9 cellular contexts compared by ENCODE assay signal in the genomic region with DNA sequence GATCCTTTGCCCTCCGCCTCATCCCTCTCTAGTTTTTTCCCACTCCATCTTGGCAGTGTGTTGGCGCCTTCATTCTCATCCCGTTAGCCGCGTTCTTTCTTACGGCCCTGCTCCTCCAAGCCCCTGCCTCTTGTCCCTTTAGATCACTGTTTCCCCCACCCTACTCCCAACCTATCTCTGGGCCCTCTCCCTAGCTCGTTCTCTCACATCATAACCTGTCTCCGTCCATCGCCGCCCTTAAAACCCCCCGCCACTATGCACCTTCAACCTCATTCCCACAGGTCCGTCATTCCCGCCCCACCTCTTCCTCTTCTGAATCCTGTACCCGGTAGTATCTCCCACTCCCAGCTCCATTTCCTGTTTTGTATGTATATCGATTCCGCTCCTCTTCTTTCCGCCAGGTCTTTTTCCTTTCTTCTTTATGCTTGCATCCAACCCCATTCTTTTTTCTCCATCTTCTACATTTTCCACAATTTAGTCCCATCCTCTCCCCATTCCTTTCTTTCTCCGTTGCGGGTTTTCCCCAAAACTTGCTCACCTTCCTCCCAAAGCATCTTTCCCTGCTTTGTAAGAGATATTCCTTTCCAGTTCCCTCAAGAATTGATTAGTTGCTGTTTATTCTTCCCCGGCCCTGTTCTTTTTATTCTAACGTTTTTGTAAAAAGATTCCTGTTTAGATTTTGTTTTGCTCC. TPM values are rescaled to one million over a fixed set of nuclear protein-coding genes. Genes with fewer than 3 reads are reported as not detected.
DNase-seq lines count a peak whose midpoint lies in the region; ATAC-seq and TF ChIP-seq lines count a peak whose summit lies in the region.
"Had no signal": no experiment of that assay in that cellular context is flagged by ENCODE, and none has a peak within 500 bp of the region (broad histone marks: within the 10 kb centered on the region; RNA-seq: fewer than 3 reads in every experiment).

No MANE protein-coding gene starts in this region.

- H3K4me3 Mint-ChIP-seq in natural killer cell = no peak overlapping the region
- H3K4me3 Mint-ChIP-seq in activated CD4-positive, alpha-beta T cell treated with anti-CD3 and anti-CD28 coated beads for 36 hours = no peak overlapping the region
- H3K4me3 Mint-ChIP-seq: stimulated activated naive CD8-positive, alpha-beta T cell treated with anti-CD3 and anti-CD28 coated beads, Interleukin-15, Interleukin-2, amounts not matched to agents 100 ng/mL and 50 ng/mL, for 24 hours had no signal

- peak overlapping the region; percentile 83 for H3K4me3 ChIP-seq in lower lobe of right lung

- no peaks in the 10 kb centered on the region for H3K9me3 Mint-ChIP-seq in natural killer cell
- no peaks in the 10 kb centered on the region for H3K9me3 Mint-ChIP-seq in activated CD4-positive, alpha-beta T cell treated with anti-CD3 and anti-CD28 coated beads for 36 hours (ENCODE audit: low read depth)
- H3K9me3 Mint-ChIP-seq: stimulated activated naive CD8-positive, alpha-beta T cell treated with anti-CD3 and anti-CD28 coated beads, Interleukin-15, Interleukin-2, amounts not matched to agents 100 ng/mL and 50 ng/mL, for 24 hours had no signal

- H3K27me3 ChIP-seq in lower lobe of right lung (ENCODE audit: low read depth) = no peaks in the 10 kb centered on the region

- CTCF ChIA-PET in activated CD4-positive, alpha-beta T cell treated with anti-CD3 and anti-CD28 coated beads for 36 hours (lab: Charles Lee) = interaction anchor here (1.0 to 1.7 kb wide), 6 partner anchors 24 to 263 kb away, joined by 3 to 7 read pairs (median 4); no protein-coding TSS in a partner anchor

- DNase-seq in NCI-H510A (lab: John Stamatoyannopoulos, UW) (peak; percentile 86), lower lobe of right lung (no peak), natural killer cell (no peak), UCSD-AML1 (lab: John Stamatoyannopoulos, UW; ENCODE audit: unreplicated experiment) (no peak)
- no peak for DNase-seq in activated CD4-positive, alpha-beta T cell treated with anti-CD3 and anti-CD28 coated beads for 36 hours
- no peak for DNase-seq in stimulated activated CD4-positive, alpha-beta T cell treated with anti-CD3 and anti-CD28 coated beads, Interleukin-2, amount 100 ng/mL, for 24 hours

- intact Hi-C loops in lower lobe of right lung (cut with DNase I) = no loop called here
- intact Hi-C loops in natural killer cell (cut with micrococcal nuclease) = loop anchor here (1.0 kb wide), 4 partner anchors 59 to 242 kb away; partner anchors contain the start of genes MCM3 and PAQR8
- intact Hi-C loops in activated CD4-positive, alpha-beta T cell treated with anti-CD3 and anti-CD28 coated beads for 36 hours (cut with DNase I, micrococcal nuclease) = loop anchor here (1.0 to 2.0 kb wide), 11 partner anchors 22 to 644 kb away; partner anchors contain the start of genes MCM3 (in 2 of the 2), FBXO9 (in 1 of the 2), GSTA4 (in 1 of the 2) and PAQR8 (in 1 of the 2)

- peak; percentile 3 for ATAC-seq in GM21717 (IDR thresholded peaks at IDR 0.05; ENCODE audit: unreplicated experiment)
- peak; percentile 4 to 40 for ATAC-seq in lower lobe of right lung
- ATAC-seq in natural killer cell = no peak
- no peak for ATAC-seq in activated CD4-positive, alpha-beta T cell treated with anti-CD3 and anti-CD28 coated beads for 36 hours

- TF ChIP-seq CTCF in lower lobe of right lung (IDR thresholded peaks at IDR 0.05) (no peak), natural killer cell (IDR thresholded peaks at IDR 0.05) (no peak)

- H3K27ac ChIP-seq in cingulate gyrus (ENCODE audit: low read depth, low read length) (peak overlapping the region; percentile 71), lower lobe of right lung (peak overlapping the region; percentile 76)

- H3K27me3 Mint-ChIP-seq in natural killer cell (ENCODE audit: low read depth in 2 of 2) = peaks cover 0 to 7% of the 10 kb centered on the region in 2 donors
- H3K27me3 Mint-ChIP-seq in activated CD4-positive, alpha-beta T cell treated with anti-CD3 and anti-CD28 coated beads for 36 hours = no peaks in the 10 kb centered on the region
- H3K27me3 Mint-ChIP-seq: stimulated activated naive CD8-positive, alpha-beta T cell treated with anti-CD3 and anti-CD28 coated beads, Interleukin-15, Interleukin-2, amounts not matched to agents 100 ng/mL and 50 ng/mL, for 24 hours had no signal

- peaks cover 7% of the 10 kb centered on the region for H3K36me3 ChIP-seq in lower lobe of right lung

- peaks cover 7% of the 10 kb centered on the region for H3K4me1 ChIP-seq in lower lobe of right lung

- H3K4me1 Mint-ChIP-seq in natural killer cell = no peaks in the 10 kb centered on the region
- H3K4me1 Mint-ChIP-seq in activated CD4-positive, alpha-beta T cell treated with anti-CD3 and anti-CD28 coated beads for 36 hours = peaks cover 15% of the 10 kb centered on the region

- H3K36me3 Mint-ChIP-seq in natural killer cell = no peaks in the 10 kb centered on the region
- no peaks in the 10 kb centered on the region for H3K36me3 Mint-ChIP-seq in activated CD4-positive, alpha-beta T cell treated with anti-CD3 and anti-CD28 coated beads for 36 hours (ENCODE audit: low read depth)

- POLR2A ChIA-PET in activated CD4-positive, alpha-beta T cell treated with anti-CD3 and anti-CD28 coated beads for 36 hours (lab: Charles Lee) = interaction anchor here (0.7 to 2.0 kb wide), 3 partner anchors 136 to 250 kb away, joined by 3 to 10 read pairs (median 3); partner anchors contain the start of genes MCM3 and TMEM14A

- H3K9me3 ChIP-seq in lower lobe of right lung = no peaks in the 10 kb centered on the region

- no peak overlapping the region for H3K27ac Mint-ChIP-seq in natural killer cell
- no peak overlapping the region for H3K27ac Mint-ChIP-seq in activated CD4-positive, alpha-beta T cell treated with anti-CD3 and anti-CD28 coated beads for 36 hours
- H3K27ac Mint-ChIP-seq: stimulated activated naive CD8-positive, alpha-beta T cell treated with anti-CD3 and anti-CD28 coated beads, Interleukin-15, Interleukin-2, amounts not matched to agents 100 ng/mL and 50 ng/mL, for 24 hours had no signal

RNA-seq across cellular contexts. Expression of gene EFHC1, which starts 0.7 kb away (rescaled TPM):
- 42.2 TPM for total RNA-seq in lower lobe of right lung
- 10 to 100 TPM; 10.7 to 20.9 (median 13.7) TPM for total RNA-seq in natural killer cell
- 1 to 10 TPM; 2.2 to 3.6 TPM for total RNA-seq in activated CD4-positive, alpha-beta T cell treated with anti-CD3 and anti-CD28 coated beads for 36 hours

RNA-seq across cellular contexts. Expression of gene PAQR8, which starts 58.9 kb away (rescaled TPM):
- total RNA-seq in lower lobe of right lung = 6.8 TPM
- 1 to 10 TPM; 2.4 to 5.0 (median 4.6) TPM for total RNA-seq in natural killer cell
- total RNA-seq in activated CD4-positive, alpha-beta T cell treated with anti-CD3 and anti-CD28 coated beads for 36 hours = 1 to 10 TPM; 9.0 to 9.1 TPM

Comparison
In these comparisons a context has a peak if more than half of its experiments do, and no peak if none do; other contexts are left out.
1. ATAC-seq: peak in GM21717 (single experiment) and lower lobe of right lung (2 of 2); none in natural killer cell (0 of 3) and activated CD4-positive, alpha-beta T cell treated with anti-CD3 and anti-CD28 coated beads for 36 hours (single experiment).